ENCODE assay signal across 7 cellular contexts in genomic region chr1:35637401-35637809, GRCh38. TPM values are rescaled to one million over a fixed set of nuclear protein-coding genes. Genes with fewer than 3 reads are reported as not detected.
DNase-seq lines count a peak whose midpoint lies in the region; ATAC-seq, FAIRE-seq and TF ChIP-seq lines count a peak whose summit lies in the region.

No MANE protein-coding gene starts in this region.

- H3K4me1 ChIP-seq in astrocyte (ENCODE audit: insufficient read depth, low read length): peaks cover 10% of the 10 kb centered on the region
- peaks cover 21 to 50% of the 10 kb centered on the region in 2 donors for H3K4me1 ChIP-seq in left lung

- peak overlapping the region; percentile 93 for H3K27ac Mint-ChIP-seq in astrocyte (ENCODE audit: unreplicated experiment)

- peaks cover 3% of the 10 kb centered on the region for H3K9me3 Mint-ChIP-seq in astrocyte (ENCODE audit: unreplicated experiment)

- peaks cover 84% of the 10 kb centered on the region for H3K79me2 ChIP-seq in astrocyte (ENCODE audit: insufficient read depth, low read length)

- TF ChIP-seq CTCF in astrocyte (IDR thresholded peaks at IDR 0.05; ENCODE audit: insufficient read depth, low read depth, low read length) (no peak), left lung (IDR thresholded peaks at IDR 0.05) (no peak)

- intact Hi-C loops in left lung (cut with DNase I): no loop called here

- FAIRE-seq in astrocyte (lab: Jason Lieb, UNC): no peak

- H3K4me3 ChIP-seq in MG63 (peak overlapping the region; percentile 50), astrocyte (ENCODE audit: insufficient read depth, low read depth, low read length) (peak overlapping the region; percentile 50), left lung (peak overlapping the region; percentile 5 to 88)

- H3K36me3 Mint-ChIP-seq in astrocyte (ENCODE audit: low read depth, unreplicated experiment): peaks cover 6% of the 10 kb centered on the region

- peak overlapping the region; percentile 71 for H3K27ac ChIP-seq in astrocyte (ENCODE audit: low read depth, low read length)
- peak overlapping the region; percentile 71 to 88 for H3K27ac ChIP-seq in left lung

- H3K27me3 ChIP-seq in MG63 (no peaks in the 10 kb centered on the region), astrocyte (ENCODE audit: insufficient read depth, low read length) (no peaks in the 10 kb centered on the region), left lung (no peaks in the 10 kb centered on the region)

- peaks cover 14% of the 10 kb centered on the region for H4K20me1 ChIP-seq in astrocyte (ENCODE audit: insufficient read depth, low read length)

- DNase-seq in GM04504 (ENCODE audit: low read depth) (peak; percentile 14), MG63 (no peak), astrocyte (ENCODE audit: low read depth) (peak; percentile 47), left lung (no peak)

- peaks cover 62% of the 10 kb centered on the region for H3K36me3 ChIP-seq in MG63
- peaks cover 14% of the 10 kb centered on the region for H3K36me3 ChIP-seq in astrocyte (ENCODE audit: insufficient read depth, low read length)
- H3K36me3 ChIP-seq in left lung: peaks cover 0 to 38% of the 10 kb centered on the region in 2 donors

- H3K4me3 Mint-ChIP-seq in astrocyte (ENCODE audit: unreplicated experiment): peak overlapping the region; percentile 81

- peak overlapping the region; percentile 84 for H3K4me2 ChIP-seq in astrocyte (ENCODE audit: low read length)

- no peaks in the 10 kb centered on the region for H3K27me3 Mint-ChIP-seq in astrocyte (ENCODE audit: low read depth, unreplicated experiment)

- ATAC-seq in left lung (peak; percentile 15), GM19324 (IDR thresholded peaks at IDR 0.05; ENCODE audit: low FRiP score, unreplicated experiment) (no peak), HG03095 (IDR thresholded peaks at IDR 0.05; ENCODE audit: unreplicated experiment) (no peak), HG02588 (IDR thresholded peaks at IDR 0.05; ENCODE audit: unreplicated experiment) (no peak)

- H3K9me3 ChIP-seq in MG63: no peaks in the 10 kb centered on the region
- no peaks in the 10 kb centered on the region for H3K9me3 ChIP-seq in astrocyte (ENCODE audit: insufficient read depth, low read depth, low read length)
- H3K9me3 ChIP-seq in left lung: no peaks in the 10 kb centered on the region

- H3K9ac ChIP-seq in astrocyte (ENCODE audit: low read length): peak overlapping the region; percentile 73

- no peak overlapping the region for H2AFZ ChIP-seq in astrocyte (ENCODE audit: low read depth, low read length)

- peaks cover 25% of the 10 kb centered on the region for H3K4me1 Mint-ChIP-seq in astrocyte (ENCODE audit: low read depth, unreplicated experiment)

RNA-seq across cellular contexts. Expression of gene PSMB2, which starts 3.9 kb away (rescaled TPM):
- 109 and 114 TPM in 2 replicates for total RNA-seq in MG63 (2014; rRNA removed; shearing (Covaris generic); ENCODE audit: low replicate concordance)
- total RNA-seq in astrocyte (89.8 and 98.6 TPM in 2 replicates), left lung (10 to 100 TPM; 48.4 to 73.1 TPM)

Comparison
In these comparisons a context has a peak if more than half of its experiments do, and no peak if none do; other contexts are left out.
1. DNase-seq: peak in GM04504 (single experiment) and astrocyte (single experiment); none in MG63 (single experiment) and left lung (0 of 2).
2. Peak in every context shown above with its lines, with median percentiles within 50 percentile points of each other: H3K4me3 ChIP-seq.